15 cellular contexts compared by ENCODE assay signal in the genomic region with DNA sequence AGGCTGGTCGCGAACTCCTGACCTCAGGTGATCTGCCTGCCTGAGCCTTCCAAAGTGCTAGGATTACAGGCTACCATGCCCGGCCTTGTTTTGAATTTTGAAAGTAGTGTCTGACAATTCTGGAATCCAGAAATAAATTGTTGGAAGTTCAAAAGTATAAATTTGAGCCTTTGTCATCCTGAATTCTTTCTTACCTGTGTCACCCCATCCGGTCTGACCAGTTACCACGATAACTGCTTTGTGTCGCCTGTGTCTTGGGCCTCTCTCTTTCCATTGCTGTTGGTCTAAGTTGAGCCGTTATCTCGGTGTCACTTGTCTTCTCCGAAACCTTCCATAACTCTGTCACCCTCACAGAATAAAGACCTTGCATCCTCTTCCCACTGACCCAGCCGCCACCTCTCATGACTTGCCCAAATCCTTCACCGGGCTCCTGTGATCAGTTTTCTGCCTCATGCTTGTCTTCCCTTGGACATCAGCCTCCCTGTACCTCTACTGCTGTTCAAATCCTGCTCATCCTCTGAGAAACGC.
"Had no signal": no experiment of that assay in that cellular context is flagged by ENCODE, and none has a peak within 500 bp of the region (broad histone marks: within the 10 kb centered on the region; RNA-seq: fewer than 3 reads in every experiment).

No MANE protein-coding gene starts in this region.

- H3K27ac ChIP-seq: suprapubic skin, upper lobe of left lung had no signal

- ATAC-seq: activated CD8-positive, alpha-beta T cell treated with anti-CD3 and anti-CD28 coated beads, Interleukin-2, amount 10 ng/mL, durations not matched to agents 7 days and 5 days; activated T-cell treated with anti-CD3 and anti-CD28 coated beads, Interleukin-2, amount 50 U/mL, for 4 hours; left colon; stimulated activated naive CD8-positive, alpha-beta T cell treated with anti-CD3 and anti-CD28 coated beads, Interleukin-15, amount 100 ng/mL, for 72 hours had no signal

- H3K9me3 Mint-ChIP-seq: activated CD4-positive, alpha-beta T cell treated with anti-CD3 and anti-CD28 coated beads, Interleukin-2, amount 10 ng/mL, durations not matched to agents 7 days and 5 days; activated naive CD4-positive, alpha-beta T cell treated with anti-CD3 and anti-CD28 coated beads, Interleukin-2, amount 10 ng/mL, durations not matched to agents 7 days and 5 days; activated T-cell treated with anti-CD3 and anti-CD28 coated beads, Interleukin-2, amount 50 U/mL, for 4 hours; stimulated activated naive CD8-positive, alpha-beta T cell treated with anti-CD3 and anti-CD28 coated beads, Interleukin-15, amount 100 ng/mL, for 72 hours had no signal

- H3K4me3 Mint-ChIP-seq: activated CD4-positive, alpha-beta T cell treated with anti-CD3 and anti-CD28 coated beads, Interleukin-2, amount 10 ng/mL, durations not matched to agents 7 days and 5 days; activated CD8-positive, alpha-beta T cell treated with anti-CD3 and anti-CD28 coated beads, Interleukin-2, amount 10 ng/mL, durations not matched to agents 7 days and 5 days; activated naive CD4-positive, alpha-beta T cell treated with anti-CD3 and anti-CD28 coated beads, Interleukin-2, amount 10 ng/mL, durations not matched to agents 7 days and 5 days; activated T-cell treated with anti-CD3 and anti-CD28 coated beads, Interleukin-2, amount 50 U/mL, for 4 hours; stimulated activated naive CD8-positive, alpha-beta T cell treated with anti-CD3 and anti-CD28 coated beads, Interleukin-15, amount 100 ng/mL, for 72 hours had no signal

- H3K4me3 ChIP-seq: esophagus squamous epithelium, lung, suprapubic skin, upper lobe of left lung had no signal

- H3K27me3 Mint-ChIP-seq: activated CD4-positive, alpha-beta T cell treated with anti-CD3 and anti-CD28 coated beads, Interleukin-2, amount 10 ng/mL, durations not matched to agents 7 days and 5 days; activated naive CD4-positive, alpha-beta T cell treated with anti-CD3 and anti-CD28 coated beads, Interleukin-2, amount 10 ng/mL, durations not matched to agents 7 days and 5 days; stimulated activated naive CD8-positive, alpha-beta T cell treated with anti-CD3 and anti-CD28 coated beads, Interleukin-15, amount 100 ng/mL, for 72 hours had no signal

- H3K36me3 ChIP-seq: esophagus squamous epithelium, suprapubic skin, upper lobe of left lung had no signal

- DNase-seq: activated CD4-positive, alpha-beta T cell treated with anti-CD3 and anti-CD28 coated beads, Interleukin-2, amount 10 ng/mL, durations not matched to agents 7 days and 5 days; activated CD8-positive, alpha-beta T cell treated with anti-CD3 and anti-CD28 coated beads, Interleukin-2, amount 10 ng/mL, durations not matched to agents 7 days and 5 days; activated naive CD4-positive, alpha-beta T cell treated with anti-CD3 and anti-CD28 coated beads, Interleukin-2, amount 10 ng/mL, durations not matched to agents 7 days and 5 days; activated T-cell treated with anti-CD3 and anti-CD28 coated beads, Interleukin-2, amount 50 U/mL, for 4 hours; effector CD4-positive, alpha-beta T cell; esophagus squamous epithelium; left colon; midbrain; occipital lobe; posterior cingulate gyrus; stimulated activated naive CD8-positive, alpha-beta T cell treated with anti-CD3 and anti-CD28 coated beads, Interleukin-15, amount 100 ng/mL, for 72 hours; T1000; upper lobe of left lung had no signal

- H3K9me3 ChIP-seq: esophagus squamous epithelium, suprapubic skin, upper lobe of left lung had no signal

- H3K27me3 ChIP-seq: esophagus squamous epithelium, suprapubic skin, upper lobe of left lung had no signal

- H3K27ac Mint-ChIP-seq: activated CD4-positive, alpha-beta T cell treated with anti-CD3 and anti-CD28 coated beads, Interleukin-2, amount 10 ng/mL, durations not matched to agents 7 days and 5 days; activated CD8-positive, alpha-beta T cell treated with anti-CD3 and anti-CD28 coated beads, Interleukin-2, amount 10 ng/mL, durations not matched to agents 7 days and 5 days; activated naive CD4-positive, alpha-beta T cell treated with anti-CD3 and anti-CD28 coated beads, Interleukin-2, amount 10 ng/mL, durations not matched to agents 7 days and 5 days had no signal
